In the genomic region with DNA sequence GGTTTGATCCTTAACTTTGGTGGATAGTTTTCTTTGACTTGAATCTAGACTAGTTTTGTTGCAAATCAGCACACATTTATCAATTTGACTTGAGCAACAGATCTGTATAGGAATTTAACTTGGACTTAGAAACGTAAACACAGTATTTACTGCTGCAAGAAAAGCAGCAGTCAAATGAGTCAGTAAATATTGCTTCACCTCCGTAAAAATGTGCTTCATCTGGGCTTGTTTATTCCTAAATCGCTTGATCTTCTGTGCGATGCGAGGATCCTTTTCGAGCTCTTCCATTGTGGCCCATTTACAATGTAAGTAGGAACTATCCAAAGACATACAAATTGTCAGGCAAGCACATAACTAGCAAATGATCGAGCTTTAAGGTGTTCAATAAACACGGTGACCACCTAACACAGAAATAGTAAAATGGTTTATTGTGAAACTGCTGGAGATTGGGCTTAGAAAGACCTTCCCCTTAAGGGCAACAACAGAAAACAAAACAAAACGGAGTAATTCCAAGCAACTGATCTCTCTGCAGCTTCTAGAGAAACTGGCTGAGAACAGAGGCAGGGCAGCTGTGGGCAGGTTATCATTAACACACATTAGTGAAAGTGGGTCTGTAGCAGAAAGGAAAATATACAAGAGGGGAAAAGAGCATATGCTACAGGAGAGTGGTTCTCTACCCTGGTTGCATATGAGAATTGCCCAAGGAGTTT, we compare ENCODE assay signal across 1 cellular context.
A peak's percentile ranks its signal among the peaks of the same experiment; 100 is the strongest.
TF ChIP-seq lines count a peak whose summit lies in the region.

No MANE protein-coding gene starts in this region.

TF ChIP-seq in WTC11, 78 proteins besides CTCF, POLR2A, EP300 and RAD21:
- TF ChIP-seq, protein P1, sequence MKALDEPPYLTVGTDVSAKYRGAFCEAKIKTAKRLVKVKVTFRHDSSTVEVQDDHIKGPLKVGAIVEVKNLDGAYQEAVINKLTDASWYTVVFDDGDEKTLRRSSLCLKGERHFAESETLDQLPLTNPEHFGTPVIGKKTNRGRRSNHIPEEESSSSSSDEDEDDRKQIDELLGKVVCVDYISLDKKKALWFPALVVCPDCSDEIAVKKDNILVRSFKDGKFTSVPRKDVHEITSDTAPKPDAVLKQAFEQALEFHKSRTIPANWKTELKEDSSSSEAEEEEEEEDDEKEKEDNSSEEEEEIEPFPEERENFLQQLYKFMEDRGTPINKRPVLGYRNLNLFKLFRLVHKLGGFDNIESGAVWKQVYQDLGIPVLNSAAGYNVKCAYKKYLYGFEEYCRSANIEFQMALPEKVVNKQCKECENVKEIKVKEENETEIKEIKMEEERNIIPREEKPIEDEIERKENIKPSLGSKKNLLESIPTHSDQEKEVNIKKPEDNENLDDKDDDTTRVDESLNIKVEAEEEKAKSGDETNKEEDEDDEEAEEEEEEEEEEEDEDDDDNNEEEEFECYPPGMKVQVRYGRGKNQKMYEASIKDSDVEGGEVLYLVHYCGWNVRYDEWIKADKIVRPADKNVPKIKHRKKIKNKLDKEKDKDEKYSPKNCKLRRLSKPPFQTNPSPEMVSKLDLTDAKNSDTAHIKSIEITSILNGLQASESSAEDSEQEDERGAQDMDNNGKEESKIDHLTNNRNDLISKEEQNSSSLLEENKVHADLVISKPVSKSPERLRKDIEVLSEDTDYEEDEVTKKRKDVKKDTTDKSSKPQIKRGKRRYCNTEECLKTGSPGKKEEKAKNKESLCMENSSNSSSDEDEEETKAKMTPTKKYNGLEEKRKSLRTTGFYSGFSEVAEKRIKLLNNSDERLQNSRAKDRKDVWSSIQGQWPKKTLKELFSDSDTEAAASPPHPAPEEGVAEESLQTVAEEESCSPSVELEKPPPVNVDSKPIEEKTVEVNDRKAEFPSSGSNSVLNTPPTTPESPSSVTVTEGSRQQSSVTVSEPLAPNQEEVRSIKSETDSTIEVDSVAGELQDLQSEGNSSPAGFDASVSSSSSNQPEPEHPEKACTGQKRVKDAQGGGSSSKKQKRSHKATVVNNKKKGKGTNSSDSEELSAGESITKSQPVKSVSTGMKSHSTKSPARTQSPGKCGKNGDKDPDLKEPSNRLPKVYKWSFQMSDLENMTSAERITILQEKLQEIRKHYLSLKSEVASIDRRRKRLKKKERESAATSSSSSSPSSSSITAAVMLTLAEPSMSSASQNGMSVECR (CRISPR knock-in tag; IDR thresholded peaks at IDR 0.05; ENCODE audit: borderline replicate concordance): no peak
- TF ChIP-seq GABPB1 (CRISPR knock-in tag; IDR thresholded peaks at IDR 0.05): peak; percentile 91
